ENCODE assay signal across 1 cellular context in genomic region chrX:103175256-103175655, GRCh38. TPM values are rescaled to one million over a fixed set of nuclear protein-coding genes. Genes with fewer than 3 reads are reported as not detected.
"Had no signal": no experiment of that assay in that cellular context is flagged by ENCODE, and none has a peak within 500 bp of the region (broad histone marks: within the 10 kb centered on the region; RNA-seq: fewer than 3 reads in every experiment).

No MANE protein-coding gene starts in this region.

RNA-seq across cellular contexts. Expression of gene BEX4, which starts 39.7 kb away (rescaled TPM):
- total RNA-seq: MCF 10A had no signal
